Comparison of ENCODE assay signal across 7 cellular contexts in genomic region chr2:186521570-186522153, GRCh38. TPM values are rescaled to one million over a fixed set of nuclear protein-coding genes. Genes with fewer than 3 reads are reported as not detected.
A peak's percentile ranks its signal among the peaks of the same experiment; 100 is the strongest.
DNase-seq lines count a peak whose midpoint lies in the region; ATAC-seq, FAIRE-seq and TF ChIP-seq lines count a peak whose summit lies in the region.
"Not testable (repeated sequence)": the region's sequence is repeated elsewhere in the genome, so short reads cannot be mapped to it uniquely, and the experiment has no call there.

No MANE protein-coding gene starts in this region.

- not testable (repeated sequence) for H2BK15ac ChIP-seq in H9 (ENCODE audit: low read depth, low read length)

- not testable (repeated sequence) for H2AK5ac ChIP-seq in H9 (ENCODE audit: insufficient read length, low read length); trophoblast cell (ENCODE audit: low read length)

- peaks cover 8 to 14% of the 10 kb centered on the region in 2 experiments for H3K4me1 Mint-ChIP-seq in H9
- H3K4me1 Mint-ChIP-seq in memory B cell: not testable (repeated sequence)

- not testable (repeated sequence) for H3K79me2 ChIP-seq in H9 (ENCODE audit: insufficient read depth, low read length); trophoblast cell (ENCODE audit: control insufficient read depth, insufficient read depth, low read length, poor library complexity)

- not testable (repeated sequence) for H3K79me1 ChIP-seq in H9 (ENCODE audit: insufficient read depth, low read depth, low read length, poor library complexity, severe bottlenecking); trophoblast cell (ENCODE audit: low read length)

- H3K27ac Mint-ChIP-seq in H9: peak overlapping the region in 2 of 3 experiments; percentile 19 to 27; a peak in 3 of 7 replicates
- H3K27ac Mint-ChIP-seq in memory B cell: peak overlapping the region; percentile 14

- TF ChIP-seq CTCF in 22Rv1 (IDR thresholded peaks at IDR 0.05); H9 (conservative IDR thresholded peaks at IDR 0.05): not testable (repeated sequence)

- not testable (repeated sequence) for H3K4me3 ChIP-seq in trophoblast cell (ENCODE audit: low read depth, low read length)

- H3K36me3 Mint-ChIP-seq in H9 (ENCODE audit: insufficient read depth in 1 of 3, low read depth in 3 of 3) (peaks cover 7 to 16% (median 12%) of the 10 kb centered on the region in 3 experiments), memory B cell (peaks cover 14% of the 10 kb centered on the region)

- H3K27me3 ChIP-seq in H9 (ENCODE audit: insufficient read depth, low read length); trophoblast cell (ENCODE audit: insufficient read depth, low read length): not testable (repeated sequence)

- H4K8ac ChIP-seq in H9 (replicated peaks; ENCODE audit: insufficient read length, low read depth, low read length); trophoblast cell (ENCODE audit: low read depth, low read length): not testable (repeated sequence)

- H4K91ac ChIP-seq in H9 (ENCODE audit: insufficient read length, low read depth, low read length); trophoblast cell (ENCODE audit: low read depth, low read length): not testable (repeated sequence)

- not testable (repeated sequence) for H3K18ac ChIP-seq in H9 (ENCODE audit: insufficient read length, low read depth, low read length); trophoblast cell (ENCODE audit: low read length)

- H2BK20ac ChIP-seq in H9 (ENCODE audit: low read depth, low read length, poor library complexity, severe bottlenecking): not testable (repeated sequence)

- not testable (repeated sequence) for H3K14ac ChIP-seq in H9 (ENCODE audit: insufficient read depth, low read length); trophoblast cell (ENCODE audit: low read length)

- H2BK120ac ChIP-seq in H9 (ENCODE audit: low read depth, low read length, poor library complexity, severe bottlenecking); trophoblast cell (ENCODE audit: insufficient read depth, low read length, poor library complexity): not testable (repeated sequence)

- H3K4me2 ChIP-seq in H9 (ENCODE audit: insufficient read depth, insufficient read length, low read length); trophoblast cell (ENCODE audit: low read length): not testable (repeated sequence)

- not testable (repeated sequence) for H4K5ac ChIP-seq in H9 (ENCODE audit: insufficient read length, low read depth, low read length)

- not testable (repeated sequence) for H4K12ac ChIP-seq in trophoblast cell (ENCODE audit: low read depth, low read length)

- ATAC-seq in memory B cell (ENCODE audit: low read depth): not testable (repeated sequence)

- not testable (repeated sequence) for H3K27me3 Mint-ChIP-seq in H9 (ENCODE audit: low read depth); memory B cell

- not testable (repeated sequence) for H4K20me1 ChIP-seq in H9 (ENCODE audit: control insufficient read depth, insufficient read depth, insufficient read length)

- FAIRE-seq in endometrium (lab: Jason Lieb, UNC): peak; percentile 29

- H2AFZ ChIP-seq in H9 (ENCODE audit: low read length); trophoblast cell (ENCODE audit: insufficient read depth, low read length, poor library complexity): not testable (repeated sequence)

- DNase-seq in H9; memory B cell (ENCODE audit: low spot score in 2 of 2): not testable (repeated sequence)
- DNase-seq in NCI-H524 treated with DMSO at 0.1 percent for 48 hours (lab: John Stamatoyannopoulos, UW) (peak; percentile 1), NCI-H82 treated with DMSO at 0.1 percent for 48 hours (lab: John Stamatoyannopoulos, UW; ENCODE audit: unreplicated experiment) (peak; percentile 53), trophoblast cell (peak; percentile 26 to 55)

- not testable (repeated sequence) for H3K23ac ChIP-seq in H9 (ENCODE audit: insufficient read length, low read depth, low read length); trophoblast cell (ENCODE audit: low read length)

- H3K9ac ChIP-seq in H9 (ENCODE audit: extremely low read depth, insufficient read length, low read length); trophoblast cell (ENCODE audit: low read length): not testable (repeated sequence)

- not testable (repeated sequence) for H3K9me3 Mint-ChIP-seq in H9, memory B cell

- not testable (repeated sequence) for H3T11ph ChIP-seq in H9 (ENCODE audit: low read length)

- H3K4me1 ChIP-seq in H9 (ENCODE audit: insufficient read depth, low read length); trophoblast cell (ENCODE audit: control insufficient read depth in 1 of 2, insufficient read depth in 2 of 2, low read length in 2 of 2): not testable (repeated sequence)

- H3K4ac ChIP-seq in H9 (ENCODE audit: low read depth, low read length); trophoblast cell (ENCODE audit: low read depth, low read length): not testable (repeated sequence)

- not testable (repeated sequence) for H3K4me3 Mint-ChIP-seq in H9, memory B cell

- H3K9me3 ChIP-seq in H9 (ENCODE audit: control insufficient read depth, low read depth, low read length); trophoblast cell (ENCODE audit: insufficient read depth, low read depth, low read length): not testable (repeated sequence)

- not testable (repeated sequence) for H3K23me2 ChIP-seq in H9 (ENCODE audit: insufficient read length, low read depth, low read length, poor library complexity, severe bottlenecking)

- H3K27ac ChIP-seq in 22Rv1: peak overlapping the region; percentile 28
- not testable (repeated sequence) for H3K27ac ChIP-seq in H9 (ENCODE audit: insufficient read length, low read depth, low read length); trophoblast cell (ENCODE audit: low read depth, low read length)

- not testable (repeated sequence) for H2BK5ac ChIP-seq in H9 (ENCODE audit: insufficient read length, low read length); trophoblast cell (ENCODE audit: low read depth, low read length, poor library complexity)

- no CpG with 5 or more reads among the region's 9 CpGs for WGBS in H9 (ENCODE audit: extremely low coverage, insufficient read length, low lambda C conversion rate)
- WGBS in trophoblast cell (ENCODE audit: extremely low coverage, insufficient coverage, insufficient read length): no CpG with 5 or more reads among the region's 9 CpGs

- not testable (repeated sequence) for H3K36me3 ChIP-seq in trophoblast cell (ENCODE audit: control insufficient read depth in 1 of 2, insufficient read depth in 2 of 2, low read length in 2 of 2)

- not testable (repeated sequence) for H2BK12ac ChIP-seq in H9 (ENCODE audit: insufficient read length, low read depth, low read length); trophoblast cell (ENCODE audit: low read length)

- H3K56ac ChIP-seq in H9 (ENCODE audit: insufficient read length, low read depth, low read length): not testable (repeated sequence)

RNA-seq across cellular contexts. Expression of gene ZC3H15, which starts 35.6 kb away (rescaled TPM):
- 70.3 and 71.3 TPM in 2 replicates for total RNA-seq in H9 (2021)
- polyA plus RNA-seq in trophoblast cell (2013): 62.1 and 64.6 TPM in 2 replicates
